In the genomic region with DNA sequence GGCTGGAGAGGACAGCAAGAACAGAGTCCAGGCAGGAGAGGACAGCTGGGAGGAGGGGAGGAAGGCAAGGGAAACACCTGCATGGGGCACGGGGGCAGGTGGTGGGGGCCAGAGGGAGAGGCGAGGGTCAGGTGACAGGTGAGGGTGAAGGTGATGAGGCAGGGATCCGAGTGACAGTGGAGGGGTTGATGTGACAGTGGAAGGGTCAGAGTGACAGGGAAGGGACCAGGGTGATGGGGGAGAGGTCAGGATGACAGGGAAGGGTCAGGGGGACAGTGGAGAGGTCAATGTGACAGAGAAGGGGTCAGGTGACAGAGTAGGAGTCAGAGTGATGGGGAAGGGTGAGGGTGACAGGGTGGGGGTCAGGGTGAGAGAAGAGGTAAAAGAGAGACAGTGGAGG, we compare ENCODE assay signal across 2 cellular contexts.
TF ChIP-seq lines count a peak whose summit lies in the region.

No MANE protein-coding gene starts in this region.

TF ChIP-seq in HEK293, 187 proteins besides CTCF, POLR2A, EP300 and RAD21:
- TF ChIP-seq BCL11A (tag by site-specific recombination; IDR thresholded peaks at IDR 0.05; ENCODE audit: low read depth), result peak; percentile 89
- no peak for TF ChIP-seq ZNF610 (tag by site-specific recombination; IDR thresholded peaks at IDR 0.05; ENCODE audit: borderline replicate concordance)
- TF ChIP-seq ZNF274 (IDR thresholded peaks at IDR 0.05; ENCODE audit: low read length), result no peak
- 0 out of 2 replicates have a peak, but pooled peaks have one; percentile 53 for TF ChIP-seq ZNF274 (tag by site-specific recombination; IDR thresholded peaks at IDR 0.05; ENCODE audit: borderline replicate concordance)
- TF ChIP-seq, protein P1, sequence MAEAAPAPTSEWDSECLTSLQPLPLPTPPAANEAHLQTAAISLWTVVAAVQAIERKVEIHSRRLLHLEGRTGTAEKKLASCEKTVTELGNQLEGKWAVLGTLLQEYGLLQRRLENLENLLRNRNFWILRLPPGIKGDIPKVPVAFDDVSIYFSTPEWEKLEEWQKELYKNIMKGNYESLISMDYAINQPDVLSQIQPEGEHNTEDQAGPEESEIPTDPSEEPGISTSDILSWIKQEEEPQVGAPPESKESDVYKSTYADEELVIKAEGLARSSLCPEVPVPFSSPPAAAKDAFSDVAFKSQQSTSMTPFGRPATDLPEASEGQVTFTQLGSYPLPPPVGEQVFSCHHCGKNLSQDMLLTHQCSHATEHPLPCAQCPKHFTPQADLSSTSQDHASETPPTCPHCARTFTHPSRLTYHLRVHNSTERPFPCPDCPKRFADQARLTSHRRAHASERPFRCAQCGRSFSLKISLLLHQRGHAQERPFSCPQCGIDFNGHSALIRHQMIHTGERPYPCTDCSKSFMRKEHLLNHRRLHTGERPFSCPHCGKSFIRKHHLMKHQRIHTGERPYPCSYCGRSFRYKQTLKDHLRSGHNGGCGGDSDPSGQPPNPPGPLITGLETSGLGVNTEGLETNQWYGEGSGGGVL (tag by site-specific recombination; IDR thresholded peaks at IDR 0.05), result no peak
- TF ChIP-seq, protein P2, sequence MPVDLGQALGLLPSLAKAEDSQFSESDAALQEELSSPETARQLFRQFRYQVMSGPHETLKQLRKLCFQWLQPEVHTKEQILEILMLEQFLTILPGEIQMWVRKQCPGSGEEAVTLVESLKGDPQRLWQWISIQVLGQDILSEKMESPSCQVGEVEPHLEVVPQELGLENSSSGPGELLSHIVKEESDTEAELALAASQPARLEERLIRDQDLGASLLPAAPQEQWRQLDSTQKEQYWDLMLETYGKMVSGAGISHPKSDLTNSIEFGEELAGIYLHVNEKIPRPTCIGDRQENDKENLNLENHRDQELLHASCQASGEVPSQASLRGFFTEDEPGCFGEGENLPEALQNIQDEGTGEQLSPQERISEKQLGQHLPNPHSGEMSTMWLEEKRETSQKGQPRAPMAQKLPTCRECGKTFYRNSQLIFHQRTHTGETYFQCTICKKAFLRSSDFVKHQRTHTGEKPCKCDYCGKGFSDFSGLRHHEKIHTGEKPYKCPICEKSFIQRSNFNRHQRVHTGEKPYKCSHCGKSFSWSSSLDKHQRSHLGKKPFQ (tag by site-specific recombination; IDR thresholded peaks at IDR 0.05), result no peak
- no peak for TF ChIP-seq ZNF701 (tag by site-specific recombination; IDR thresholded peaks at IDR 0.05)
- TF ChIP-seq, protein P3, sequence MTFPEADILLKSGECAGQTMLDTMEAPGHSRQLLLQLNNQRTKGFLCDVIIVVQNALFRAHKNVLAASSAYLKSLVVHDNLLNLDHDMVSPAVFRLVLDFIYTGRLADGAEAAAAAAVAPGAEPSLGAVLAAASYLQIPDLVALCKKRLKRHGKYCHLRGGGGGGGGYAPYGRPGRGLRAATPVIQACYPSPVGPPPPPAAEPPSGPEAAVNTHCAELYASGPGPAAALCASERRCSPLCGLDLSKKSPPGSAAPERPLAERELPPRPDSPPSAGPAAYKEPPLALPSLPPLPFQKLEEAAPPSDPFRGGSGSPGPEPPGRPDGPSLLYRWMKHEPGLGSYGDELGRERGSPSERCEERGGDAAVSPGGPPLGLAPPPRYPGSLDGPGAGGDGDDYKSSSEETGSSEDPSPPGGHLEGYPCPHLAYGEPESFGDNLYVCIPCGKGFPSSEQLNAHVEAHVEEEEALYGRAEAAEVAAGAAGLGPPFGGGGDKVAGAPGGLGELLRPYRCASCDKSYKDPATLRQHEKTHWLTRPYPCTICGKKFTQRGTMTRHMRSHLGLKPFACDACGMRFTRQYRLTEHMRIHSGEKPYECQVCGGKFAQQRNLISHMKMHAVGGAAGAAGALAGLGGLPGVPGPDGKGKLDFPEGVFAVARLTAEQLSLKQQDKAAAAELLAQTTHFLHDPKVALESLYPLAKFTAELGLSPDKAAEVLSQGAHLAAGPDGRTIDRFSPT (tag by site-specific recombination; IDR thresholded peaks at IDR 0.05), result no peak
- peak; percentile 96 for TF ChIP-seq BCL11B (tag by site-specific recombination; IDR thresholded peaks at IDR 0.05; ENCODE audit: low read depth)
- peak; percentile 60; the same call in 1 of the 2 replicates for TF ChIP-seq PRDM1 (tag by site-specific recombination; IDR thresholded peaks at IDR 0.05)
- TF ChIP-seq ZNF843 (tag by site-specific recombination; IDR thresholded peaks at IDR 0.05), result no peak
- TF ChIP-seq ZNF629 (tag by site-specific recombination; IDR thresholded peaks at IDR 0.05), result no peak
- TF ChIP-seq, protein P4, sequence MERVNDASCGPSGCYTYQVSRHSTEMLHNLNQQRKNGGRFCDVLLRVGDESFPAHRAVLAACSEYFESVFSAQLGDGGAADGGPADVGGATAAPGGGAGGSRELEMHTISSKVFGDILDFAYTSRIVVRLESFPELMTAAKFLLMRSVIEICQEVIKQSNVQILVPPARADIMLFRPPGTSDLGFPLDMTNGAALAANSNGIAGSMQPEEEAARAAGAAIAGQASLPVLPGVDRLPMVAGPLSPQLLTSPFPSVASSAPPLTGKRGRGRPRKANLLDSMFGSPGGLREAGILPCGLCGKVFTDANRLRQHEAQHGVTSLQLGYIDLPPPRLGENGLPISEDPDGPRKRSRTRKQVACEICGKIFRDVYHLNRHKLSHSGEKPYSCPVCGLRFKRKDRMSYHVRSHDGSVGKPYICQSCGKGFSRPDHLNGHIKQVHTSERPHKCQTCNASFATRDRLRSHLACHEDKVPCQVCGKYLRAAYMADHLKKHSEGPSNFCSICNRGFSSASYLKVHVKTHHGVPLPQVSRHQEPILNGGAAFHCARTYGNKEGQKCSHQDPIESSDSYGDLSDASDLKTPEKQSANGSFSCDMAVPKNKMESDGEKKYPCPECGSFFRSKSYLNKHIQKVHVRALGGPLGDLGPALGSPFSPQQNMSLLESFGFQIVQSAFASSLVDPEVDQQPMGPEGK (tag by site-specific recombination; IDR thresholded peaks at IDR 0.05), result 0 out of 2 replicates have a peak, but pooled peaks have one; percentile 25
- no peak for TF ChIP-seq ZNF248 (tag by site-specific recombination; IDR thresholded peaks at IDR 0.05)
TF ChIP-seq in HEK293: peak in this region for 5.

TF ChIP-seq in GM12878, 131 proteins besides CTCF, POLR2A, EP300 and RAD21:
- no peak for TF ChIP-seq USF2 (IDR thresholded peaks at IDR 0.05; ENCODE audit: borderline replicate concordance, low read depth, low read length)
- 0 out of 2 replicates have a peak, but pooled peaks have one; percentile 25 for TF ChIP-seq NR2F1 (conservative IDR thresholded peaks at IDR 0.05)
